ENCODE assay signal across 17 cellular contexts in the genomic region with DNA sequence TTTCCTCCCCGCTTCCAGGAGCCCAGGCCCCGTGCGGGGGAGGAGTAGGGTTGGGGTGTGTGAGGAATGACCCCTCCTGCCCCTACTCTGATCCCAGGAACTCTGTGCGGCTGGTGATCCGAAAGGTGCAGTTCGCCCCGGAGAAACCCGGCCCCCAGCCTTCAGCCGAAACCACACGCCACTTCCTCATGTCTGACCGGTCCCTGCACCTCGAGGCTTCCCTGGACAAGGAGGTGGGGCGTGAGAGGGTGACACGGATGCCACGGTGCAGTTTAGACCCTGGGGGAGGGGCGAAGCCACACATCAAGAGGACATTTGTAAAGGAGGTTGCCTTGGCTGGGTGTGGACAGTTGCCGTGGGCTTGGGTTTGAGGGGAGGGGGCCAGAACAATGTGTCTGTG. TPM values are rescaled to one million over a fixed set of nuclear protein-coding genes. Genes with fewer than 3 reads are reported as not detected.
"Had no signal": no experiment of that assay in that cellular context is flagged by ENCODE, and none has a peak within 500 bp of the region (broad histone marks: within the 10 kb centered on the region; RNA-seq: fewer than 3 reads in every experiment).

No MANE protein-coding gene starts in this region.

- H3K4me3 ChIP-seq: adrenal gland, cardiac muscle cell, ovary, upper lobe of right lung had no signal

- H3K4me1 Mint-ChIP-seq: neural crest cell had no signal

- H3K9me3 Mint-ChIP-seq: neural crest cell; stimulated activated naive CD8-positive, alpha-beta T cell treated with anti-CD3 and anti-CD28 coated beads, Interleukin-15, amount 100 ng/mL, for 72 hours had no signal

- DNase-seq: activated CD4-positive, alpha-beta T cell treated with anti-CD3 and anti-CD28 coated beads, Interleukin-2, amount 50 U/mL, for 48 hours; activated CD4-positive, CD25-positive, alpha-beta regulatory T cell treated with anti-CD3 and anti-CD28 coated beads, Interleukin-2, amount 50 U/mL, for 72 hours; activated CD8-positive, alpha-beta memory T cell treated with anti-CD3 and anti-CD28 coated beads, Interleukin-2, amount 50 U/mL, for 4 hours; activated gamma-delta T cell treated with Interleukin-2 at 50 U/mL for 16 hours; adrenal gland; foreskin fibroblast; glutamatergic neuron; hypothalamus; kidney glomerular epithelial cell; ovary; stimulated activated naive CD8-positive, alpha-beta T cell treated with anti-CD3 and anti-CD28 coated beads, Interleukin-15, amount 100 ng/mL, for 72 hours; T1000; upper lobe of right lung had no signal

- H3K27me3 ChIP-seq: adrenal gland, cardiac muscle cell, ovary, upper lobe of right lung had no signal

- H3K27me3 Mint-ChIP-seq: stimulated activated naive CD8-positive, alpha-beta T cell treated with anti-CD3 and anti-CD28 coated beads, Interleukin-15, amount 100 ng/mL, for 72 hours had no signal

- H3K9me3 ChIP-seq: adrenal gland, ovary, upper lobe of right lung had no signal

- H3K27ac ChIP-seq: adrenal gland, cardiac muscle cell, ovary, upper lobe of right lung had no signal

- H3K4me3 Mint-ChIP-seq: neural crest cell had no signal

- ATAC-seq: sciatic nerve; stimulated activated naive CD8-positive, alpha-beta T cell treated with anti-CD3 and anti-CD28 coated beads, Interleukin-15, amount 100 ng/mL, for 72 hours; upper lobe of right lung had no signal

- H3K36me3 ChIP-seq: cardiac muscle cell, ovary had no signal

RNA-seq across cellular contexts. Expression of a gene that starts 21.8 kb away (rescaled TPM):
- total RNA-seq: cardiac muscle cell, neural crest cell, temporal lobe had no signal

RNA-seq across cellular contexts. Expression of a gene that starts 21.9 kb away (rescaled TPM):
- total RNA-seq: neural crest cell had no signal
